ENCODE assay signal across 15 cellular contexts in the genomic region with DNA sequence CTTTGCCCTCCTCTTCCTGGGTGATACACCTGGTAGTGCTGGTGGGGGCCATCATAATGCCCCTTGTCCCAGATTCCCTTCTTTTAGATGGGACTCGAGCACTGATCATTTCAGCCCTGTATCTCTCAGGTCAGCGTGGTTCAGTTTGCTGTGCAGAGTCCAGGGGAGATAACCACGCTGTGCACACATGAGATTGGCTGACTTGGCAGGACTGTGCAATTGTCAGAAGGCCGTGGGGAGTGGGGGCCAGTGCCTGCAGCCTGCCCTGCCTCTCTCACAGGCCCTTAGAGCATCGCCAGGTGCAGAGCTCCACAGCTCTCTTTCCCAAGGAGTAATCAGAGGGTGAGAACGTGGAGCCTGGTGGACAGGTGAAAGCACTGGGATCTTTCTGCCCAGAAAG. TPM values are rescaled to one million over a fixed set of nuclear protein-coding genes. Genes with fewer than 3 reads are reported as not detected.
DNase-seq lines count a peak whose midpoint lies in the region; ATAC-seq, FAIRE-seq and TF ChIP-seq lines count a peak whose summit lies in the region.
"Had no signal": no experiment of that assay in that cellular context is flagged by ENCODE, and none has a peak within 500 bp of the region (broad histone marks: within the 10 kb centered on the region; RNA-seq: fewer than 3 reads in every experiment).

No MANE protein-coding gene starts in this region.

- H3K36me3 ChIP-seq in H7 (replicated peaks; ENCODE audit: control insufficient read depth, insufficient read depth, low read length) (peaks cover 5% of the 10 kb centered on the region), K562 (ENCODE audit: control insufficient read depth, insufficient read depth, low read length) (no peaks in the 10 kb centered on the region)

- no peak overlapping the region for H2AFZ ChIP-seq in K562 (ENCODE audit: low read depth, low read length)

- H3K9me1 ChIP-seq in K562 (ENCODE audit: control insufficient read depth, insufficient read depth, low read length), result peaks cover 5% of the 10 kb centered on the region

- CTCF ChIA-PET in K562 (lab: Yijun Ruan, JAX; ENCODE audit: low intra/inter-chr PET ratio), result no interaction called here

- intact Hi-C loops in K562 (cut with micrococcal nuclease) (no loop called here), posterior vena cava (cut with DNase I) (no loop called here)

- no peak overlapping the region; the same call in 1 of the 2 replicates for H3K4me2 ChIP-seq in K562 (ENCODE audit: insufficient read depth, low read length)

- POLR2A ChIA-PET in K562 (lab: Yijun Ruan, JAX), result interaction anchor here (0.5 to 2.2 kb wide), 4 partner anchors 11 to 47 kb away, joined by 3 to 8 read pairs (median 7); a partner anchor contains a TSS

- H3K27ac ChIP-seq in K562 (ENCODE audit: extremely low read depth, low read depth, low read length), result no peak overlapping the region

- H3K27me3 ChIP-seq in H7 (ENCODE audit: control insufficient read depth, insufficient read depth, low read length), result no peaks in the 10 kb centered on the region
- H3K27me3 ChIP-seq in K562 (ENCODE audit: control insufficient read depth in 2 of 2, insufficient read depth in 2 of 2, low read length in 2 of 2), result no peaks in the 10 kb centered on the region
- H3K27me3 ChIP-seq: esophagus muscularis mucosa had no signal

- no peak for TF ChIP-seq RAD21 in K562 (CRISPR knock-in tag; conservative IDR thresholded peaks at IDR 0.05 in 1 of 2, IDR thresholded peaks at IDR 0.05 in 1 of 2)

- no peaks in the 10 kb centered on the region for H3K9me3 ChIP-seq in K562 (replicated peaks; ENCODE audit: control insufficient read depth, insufficient read depth, low read depth, low read length)
- H3K9me3 ChIP-seq: esophagus muscularis mucosa had no signal

- H4K20me1 ChIP-seq in K562 (replicated peaks; ENCODE audit: control insufficient read depth, insufficient read depth, low read length), result no peaks in the 10 kb centered on the region; the same call in none of the 2 replicates

- DNase-seq in H7 (peak; percentile 41), NCI-H2107 treated with DMSO at 0.1 percent for 48 hours (lab: John Stamatoyannopoulos, UW; ENCODE audit: unreplicated experiment) (peak; percentile 96), K562 (ENCODE audit: extremely low read depth in 1 of 4, low spot score in 3 of 4) (peak in 3 of 4 experiments; percentile 28 to 63 (median 54)), posterior vena cava (ENCODE audit: low spot score) (peak; percentile 20), H54 (ENCODE audit: insufficient read length, low spot score) (no peak)
- DNase-seq: NCI-H2227 treated with DMSO at 0.1 percent for 48 hours; stimulated activated CD4-positive, alpha-beta T cell treated with anti-CD3 and anti-CD28 coated beads, Interleukin-2, amount 100 ng/mL, for 48 hours; stimulated activated naive CD4-positive, alpha-beta T cell treated with Interleukin-2 at 50 U/mL for 16 hours had no signal

- 8% methylated on average over 6 of the region's 6 CpGs for WGBS in K562 (ENCODE audit: insufficient coverage, low coverage, missing lambda C conversion rate)

- TF ChIP-seq POLR2A in K562 (conservative IDR thresholded peaks at IDR 0.05), result no peak
- TF ChIP-seq POLR2A in H54 (IDR thresholded peaks at IDR 0.05; ENCODE audit: low read depth, low read length), result no peak

- H3K79me2 ChIP-seq in K562 (ENCODE audit: control insufficient read depth, insufficient read depth, low read length), result no peaks in the 10 kb centered on the region

- H3K4me3 ChIP-seq in H7 (ENCODE audit: insufficient read depth, low read depth, low read length) (no peak overlapping the region), K562 (no peak overlapping the region)
- H3K4me3 ChIP-seq: esophagus muscularis mucosa had no signal

- no peak; the same call in 1 of the 2 replicates for TF ChIP-seq EP300 in K562 (IDR thresholded peaks at IDR 0.05; ENCODE audit: low read length)

- BruUV-seq in K562 (replicated peaks; lab: Mats Ljungman, UMichigan), result no TSS peak

- peak overlapping the region in 1 of 2 experiments; percentile 86; a peak in 2 of 4 replicates for H3K9ac ChIP-seq in K562 (ENCODE audit: insufficient read depth in 1 of 2, low read depth in 2 of 2, low read length in 2 of 2)

- ATAC-seq in K562, result peak; percentile 83
- no peak for ATAC-seq in GM19351 (IDR thresholded peaks at IDR 0.05; ENCODE audit: unreplicated experiment)
- no peak for ATAC-seq in GM19455 (IDR thresholded peaks at IDR 0.05; ENCODE audit: unreplicated experiment)
- ATAC-seq in HG02885 (IDR thresholded peaks at IDR 0.05; ENCODE audit: poor library complexity, unreplicated experiment), result no peak
- ATAC-seq: activated naive CD4-positive, alpha-beta T cell treated with anti-CD3 and anti-CD28 coated beads, Interleukin-2, amount 50 U/mL, for 72 hours had no signal

- TF ChIP-seq CTCF in K562 (IDR thresholded peaks at IDR 0.05 in 2 of 3, conservative IDR thresholded peaks at IDR 0.05 in 1 of 3; ENCODE audit: insufficient read depth in 2 of 3, low read depth in 1 of 3, low read length in 3 of 3), result no peak

- FAIRE-seq in K562 (lab: Jason Lieb, UNC), result peak; percentile 86
- FAIRE-seq in H54 (lab: Jason Lieb, UNC), result no peak
- FAIRE-seq: GM18507, TTC549 had no signal

- H3K4me1 ChIP-seq in K562 (replicated peaks in 1 of 2; ENCODE audit: control insufficient read depth in 2 of 2, insufficient read depth in 2 of 2, low read length in 2 of 2), result peaks cover 24 to 40% of the 10 kb centered on the region in 2 experiments; a peak in 4 of 5 replicates

- in situ Hi-C loops in K562 (cut with MboI), result no loop called here

RNA-seq across cellular contexts. Expression of a gene that starts 15.2 kb away (rescaled TPM):
- 41.6 and 52.1 TPM in 2 replicates for total RNA-seq in H7 (2014; rRNA removed; shearing (Covaris generic))
- total RNA-seq in K562 (2011; cell fraction: chromatin; rRNA removed; ENCODE audit: low replicate concordance), result 16.4 and 37.6 TPM in 2 replicates
- total RNA-seq in K562 (2011; cell fraction: nucleolus; rRNA removed), result 26.8 and 35.4 TPM in 2 replicates
- 21.5 and 25.0 TPM in 2 replicates for total RNA-seq in K562 (2011; cell fraction: nucleoplasm; rRNA removed)
- total RNA-seq in K562 (2014; rRNA removed) (8.0 and 11.6 TPM in 2 replicates), K562 (2014; rRNA removed; fragmentation: Illumina TruSeq; extraction: Trizol) (4.7 and 5.1 TPM in 2 replicates), K562 (2015; rRNA removed; fragmentation: Illumina TruSeq; extraction: Trizol) (6.7 and 7.6 TPM in 2 replicates), K562 (2021) (18.5 and 21.1 TPM in 2 replicates), posterior vena cava (100 to 1,000 TPM in 1 of 2 donors, 10 to 100 TPM in 1; 58.9 to 113 TPM)
- polyA plus RNA-seq in K562 (2011; rRNA removed) (4.0 and 11.2 TPM in 2 replicates), K562 (2014; fragmentation: Illumina TruSeq; extraction: Trizol) (21.9 and 27.0 TPM in 2 replicates), K562 (2014; fragmentation: Nextera tagmentation; extraction: Ambion mirVana) (under 1 TPM; 0.21 to 0.48 TPM), K562 (2014; rRNA removed) (7.5 and 8.8 TPM in 2 replicates)
- polyA plus RNA-seq in K562 (2011; cell fraction: cytosol; rRNA removed), result 4.7 and 5.2 TPM in 2 replicates
- 6.3 and 7.3 TPM in 2 replicates for polyA plus RNA-seq in K562 (2011; cell fraction: nucleus; rRNA removed)
- polyA plus RNA-seq in K562 (2012), result 26.2 and 32.9 TPM in 2 replicates
- polyA minus RNA-seq in K562 (2011; rRNA and poly(A)+ RNA removed), result 3.6 and 4.8 TPM in 2 replicates
- polyA minus RNA-seq in K562 (2011; cell fraction: cytosol; rRNA and poly(A)+ RNA removed), result 6.6 and 10.0 TPM in 2 replicates
- 5.0 and 6.2 TPM in 2 replicates for polyA minus RNA-seq in K562 (2011; cell fraction: nucleus; rRNA and poly(A)+ RNA removed)

RNA-seq across cellular contexts. Expression of a gene that starts 47.5 kb away (rescaled TPM):
- 647 and 743 TPM in 2 replicates for total RNA-seq in H7 (2014; rRNA removed; shearing (Covaris generic))
- total RNA-seq in K562 (2011; cell fraction: chromatin; rRNA removed; ENCODE audit: low replicate concordance), result 83.3 and 146 TPM in 2 replicates
- total RNA-seq in K562 (2011; cell fraction: nucleolus; rRNA removed), result 43.4 and 63.3 TPM in 2 replicates
- total RNA-seq in K562 (2011; cell fraction: nucleoplasm; rRNA removed), result 146 and 277 TPM in 2 replicates
- total RNA-seq in K562 (2014; rRNA removed) (272 and 273 TPM in 2 replicates), K562 (2014; rRNA removed; fragmentation: Illumina TruSeq; extraction: Trizol) (690 and 726 TPM in 2 replicates), K562 (2015; rRNA removed; fragmentation: Illumina TruSeq; extraction: Trizol) (537 and 597 TPM in 2 replicates), K562 (2021) (434 and 437 TPM in 2 replicates), posterior vena cava (100 to 1,000 TPM; 167 to 207 TPM)
- polyA plus RNA-seq in K562 (2011; rRNA removed) (836 and 1,016 TPM in 2 replicates), K562 (2014; fragmentation: Illumina TruSeq; extraction: Trizol) (557 and 668 TPM in 2 replicates), K562 (2014; fragmentation: Nextera tagmentation; extraction: Ambion mirVana) (1,000 to 10,000 TPM; 1,645 to 1,892 TPM), K562 (2014; rRNA removed) (502 and 509 TPM in 2 replicates)
- 227 and 688 TPM in 2 replicates for polyA plus RNA-seq in K562 (2011; cell fraction: cytosol; rRNA removed)
- 227 and 377 TPM in 2 replicates for polyA plus RNA-seq in K562 (2011; cell fraction: nucleus; rRNA removed)
- 392 and 460 TPM in 2 replicates for polyA plus RNA-seq in K562 (2012)
- polyA minus RNA-seq in K562 (2011; rRNA and poly(A)+ RNA removed), result 359 and 411 TPM in 2 replicates
- 148 and 171 TPM in 2 replicates for polyA minus RNA-seq in K562 (2011; cell fraction: cytosol; rRNA and poly(A)+ RNA removed)
- polyA minus RNA-seq in K562 (2011; cell fraction: nucleus; rRNA and poly(A)+ RNA removed), result 33.3 and 80.0 TPM in 2 replicates

RNA-seq across cellular contexts. Expression of a gene that starts 57.1 kb away (rescaled TPM):
- 101 and 154 TPM in 2 replicates for total RNA-seq in H7 (2014; rRNA removed; shearing (Covaris generic))
- total RNA-seq in K562 (2011; cell fraction: chromatin; rRNA removed; ENCODE audit: low replicate concordance), result 420 and 854 TPM in 2 replicates
- 362 and 382 TPM in 2 replicates for total RNA-seq in K562 (2011; cell fraction: nucleolus; rRNA removed)
- 379 and 427 TPM in 2 replicates for total RNA-seq in K562 (2011; cell fraction: nucleoplasm; rRNA removed)
- 17.5 and 21.2 TPM in 2 replicates for total RNA-seq in K562 (2014; rRNA removed)
- total RNA-seq in K562 (2014; rRNA removed; fragmentation: Illumina TruSeq; extraction: Trizol), result 17.2 and 17.6 TPM in 2 replicates
- 16.2 and 17.5 TPM in 2 replicates for total RNA-seq in K562 (2015; rRNA removed; fragmentation: Illumina TruSeq; extraction: Trizol)
- total RNA-seq in K562 (2021), result 48.5 and 54.6 TPM in 2 replicates
- polyA plus RNA-seq in K562 (2011; rRNA removed), result 39.2 and 70.5 TPM in 2 replicates
- polyA plus RNA-seq in K562 (2011; cell fraction: cytosol; rRNA removed), result 23.7 and 25.8 TPM in 2 replicates
- 496 and 545 TPM in 2 replicates for polyA plus RNA-seq in K562 (2011; cell fraction: nucleus; rRNA removed)
- polyA plus RNA-seq in K562 (2012), result 27.0 and 59.7 TPM in 2 replicates
- 37.7 and 39.0 TPM in 2 replicates for polyA plus RNA-seq in K562 (2014; fragmentation: Illumina TruSeq; extraction: Trizol)
- 1 to 10 TPM; 2.0 to 2.8 TPM for polyA plus RNA-seq in K562 (2014; fragmentation: Nextera tagmentation; extraction: Ambion mirVana)
- polyA plus RNA-seq in K562 (2014; rRNA removed), result 30.5 and 32.4 TPM in 2 replicates
- polyA minus RNA-seq in K562 (2011; rRNA and poly(A)+ RNA removed), result 57.7 and 57.8 TPM in 2 replicates
- polyA minus RNA-seq in K562 (2011; cell fraction: cytosol; rRNA and poly(A)+ RNA removed), result 16.8 and 28.1 TPM in 2 replicates
- polyA minus RNA-seq in K562 (2011; cell fraction: nucleus; rRNA and poly(A)+ RNA removed), result 118 and 144 TPM in 2 replicates
- 10 to 100 TPM; 58.7 to 65.0 TPM for total RNA-seq in posterior vena cava
